Comparison of ENCODE assay signal across 19 cellular contexts in genomic region chr19:14830702-14831101, GRCh38. TPM values are rescaled to one million over a fixed set of nuclear protein-coding genes. Genes with fewer than 3 reads are reported as not detected.
"Had no signal": no experiment of that assay in that cellular context is flagged by ENCODE, and none has a peak within 500 bp of the region (broad histone marks: within the 10 kb centered on the region; RNA-seq: fewer than 3 reads in every experiment).

No MANE protein-coding gene starts in this region.

- H3K4me1 ChIP-seq: heart left ventricle had no signal

- H3K4me3 ChIP-seq: heart left ventricle, ovary had no signal

- H3K4me3 Mint-ChIP-seq: activated naive CD8-positive, alpha-beta T cell treated with anti-CD3 and anti-CD28 coated beads, Interleukin-2, amount 10 ng/mL, durations not matched to agents 7 days and 5 days; activated T-helper 1 cell treated with anti-CD3 and anti-CD28 coated beads, Interleukin-12 subunit alpha, Interleukin-12 subunit beta, Interleukin-2, Interleukin-4 antibody, amounts not matched to agents 30 ng/mL and 10 ng/mL and 1 ng/mL, durations not matched to agents 14 hours and 24 hours and 36 hours; central memory CD8-positive, alpha-beta T cell; T-helper 1 cell treated with Interleukin-12 subunit alpha and Interleukin-12 subunit beta and Interleukin-4 antibody, amounts not matched to agents 30 μg/mL and 1 μg/mL, for 36 hours had no signal

- H3K36me3 Mint-ChIP-seq: activated naive CD8-positive, alpha-beta T cell treated with anti-CD3 and anti-CD28 coated beads, Interleukin-2, amount 10 ng/mL, durations not matched to agents 7 days and 5 days had no signal

- H3K9me3 Mint-ChIP-seq: activated naive CD8-positive, alpha-beta T cell treated with anti-CD3 and anti-CD28 coated beads, Interleukin-2, amount 10 ng/mL, durations not matched to agents 7 days and 5 days; activated T-helper 1 cell treated with anti-CD3 and anti-CD28 coated beads, Interleukin-12 subunit alpha, Interleukin-12 subunit beta, Interleukin-2, Interleukin-4 antibody, amounts not matched to agents 30 ng/mL and 10 ng/mL and 1 ng/mL, durations not matched to agents 14 hours and 24 hours and 36 hours; central memory CD8-positive, alpha-beta T cell; T-helper 1 cell treated with Interleukin-12 subunit alpha and Interleukin-12 subunit beta and Interleukin-4 antibody, amounts not matched to agents 30 μg/mL and 1 μg/mL, for 36 hours had no signal

- H3K27ac ChIP-seq: brain microvascular endothelial cell, foreskin keratinocyte, heart left ventricle, ovary had no signal

- H3K27me3 ChIP-seq: brain microvascular endothelial cell, foreskin keratinocyte, ovary had no signal

- H3K9me3 ChIP-seq: heart left ventricle, ovary had no signal

- H3K4me1 Mint-ChIP-seq: activated naive CD8-positive, alpha-beta T cell treated with anti-CD3 and anti-CD28 coated beads, Interleukin-2, amount 10 ng/mL, durations not matched to agents 7 days and 5 days; central memory CD8-positive, alpha-beta T cell had no signal

- H3K27ac Mint-ChIP-seq: activated naive CD8-positive, alpha-beta T cell treated with anti-CD3 and anti-CD28 coated beads, Interleukin-2, amount 10 ng/mL, durations not matched to agents 7 days and 5 days; activated T-helper 1 cell treated with anti-CD3 and anti-CD28 coated beads, Interleukin-12 subunit alpha, Interleukin-12 subunit beta, Interleukin-2, Interleukin-4 antibody, amounts not matched to agents 30 ng/mL and 10 ng/mL and 1 ng/mL, durations not matched to agents 14 hours and 24 hours and 36 hours; T-helper 1 cell treated with Interleukin-12 subunit alpha and Interleukin-12 subunit beta and Interleukin-4 antibody, amounts not matched to agents 30 μg/mL and 1 μg/mL, for 36 hours had no signal

- H3K36me3 ChIP-seq: brain microvascular endothelial cell, heart left ventricle, ovary had no signal

- DNase-seq: activated CD4-positive, alpha-beta T cell treated with anti-CD3 and anti-CD28 coated beads, Interleukin-2, amount 50 U/mL, for 1 hour; activated CD8-positive, alpha-beta memory T cell treated with anti-CD3 and anti-CD28 coated beads for 24 hours; activated naive CD8-positive, alpha-beta T cell treated with anti-CD3 and anti-CD28 coated beads, Interleukin-2, amount 10 ng/mL, durations not matched to agents 7 days and 5 days; anterior cingulate cortex; brain microvascular endothelial cell; cortex of kidney; effector CD8-positive, alpha-beta T cell; foreskin keratinocyte; heart left ventricle; ovary; stimulated activated CD4-positive, alpha-beta T cell treated with anti-CD3 and anti-CD28 coated beads, Interleukin-1b, Interleukin-23, amount 100 ng/mL, for 48 hours had no signal

- ATAC-seq: activated CD4-positive, CD25-positive, alpha-beta regulatory T cell treated with anti-CD3 and anti-CD28 coated beads, Interleukin-2, amount 50 U/mL, for 24 hours; foreskin keratinocyte; heart left ventricle; left lobe of liver had no signal

RNA-seq across cellular contexts. Expression of gene OR7A5, which starts 4.3 kb away (rescaled TPM):
- total RNA-seq: activated naive CD8-positive, alpha-beta T cell treated with anti-CD3 and anti-CD28 coated beads, Interleukin-2, amount 10 ng/mL, durations not matched to agents 7 days and 5 days; activated T-helper 1 cell treated with anti-CD3 and anti-CD28 coated beads, Interleukin-12 subunit alpha, Interleukin-12 subunit beta, Interleukin-2, Interleukin-4 antibody, amounts not matched to agents 30 ng/mL and 10 ng/mL and 1 ng/mL, durations not matched to agents 14 hours and 24 hours and 36 hours; endothelial cell of umbilical vein; foreskin keratinocyte; heart left ventricle; left lobe of liver; lung microvascular endothelial cell had no signal
- polyA plus RNA-seq: endothelial cell of umbilical vein, foreskin keratinocyte, heart left ventricle, ovary had no signal

RNA-seq across cellular contexts. Expression of gene OR7C1, which starts 4.3 kb away (rescaled TPM):
- total RNA-seq: activated naive CD8-positive, alpha-beta T cell treated with anti-CD3 and anti-CD28 coated beads, Interleukin-2, amount 10 ng/mL, durations not matched to agents 7 days and 5 days; activated T-helper 1 cell treated with anti-CD3 and anti-CD28 coated beads, Interleukin-12 subunit alpha, Interleukin-12 subunit beta, Interleukin-2, Interleukin-4 antibody, amounts not matched to agents 30 ng/mL and 10 ng/mL and 1 ng/mL, durations not matched to agents 14 hours and 24 hours and 36 hours; endothelial cell of umbilical vein; foreskin keratinocyte; left lobe of liver; lung microvascular endothelial cell had no signal
- polyA plus RNA-seq: endothelial cell of umbilical vein, foreskin keratinocyte, heart left ventricle had no signal

RNA-seq across cellular contexts. Expression of gene OR7A10, which starts 18.0 kb away (rescaled TPM):
- total RNA-seq: activated naive CD8-positive, alpha-beta T cell treated with anti-CD3 and anti-CD28 coated beads, Interleukin-2, amount 10 ng/mL, durations not matched to agents 7 days and 5 days; activated T-helper 1 cell treated with anti-CD3 and anti-CD28 coated beads, Interleukin-12 subunit alpha, Interleukin-12 subunit beta, Interleukin-2, Interleukin-4 antibody, amounts not matched to agents 30 ng/mL and 10 ng/mL and 1 ng/mL, durations not matched to agents 14 hours and 24 hours and 36 hours; endothelial cell of umbilical vein; foreskin keratinocyte; heart left ventricle; left lobe of liver; lung microvascular endothelial cell; ovary had no signal
- polyA plus RNA-seq: endothelial cell of umbilical vein, foreskin keratinocyte, heart left ventricle, ovary, thymus had no signal

RNA-seq across cellular contexts. Expression of gene ADGRE2, which starts 52.3 kb away (rescaled TPM):
- total RNA-seq: endothelial cell of umbilical vein had no signal
- polyA plus RNA-seq: endothelial cell of umbilical vein had no signal

RNA-seq across cellular contexts. Expression of gene OR7A17, which starts 55.2 kb away (rescaled TPM):
- total RNA-seq: activated naive CD8-positive, alpha-beta T cell treated with anti-CD3 and anti-CD28 coated beads, Interleukin-2, amount 10 ng/mL, durations not matched to agents 7 days and 5 days; activated T-helper 1 cell treated with anti-CD3 and anti-CD28 coated beads, Interleukin-12 subunit alpha, Interleukin-12 subunit beta, Interleukin-2, Interleukin-4 antibody, amounts not matched to agents 30 ng/mL and 10 ng/mL and 1 ng/mL, durations not matched to agents 14 hours and 24 hours and 36 hours; endothelial cell of umbilical vein; foreskin keratinocyte; heart left ventricle; left lobe of liver; lung microvascular endothelial cell; ovary had no signal
- polyA plus RNA-seq: endothelial cell of umbilical vein, foreskin keratinocyte, heart left ventricle, ovary, thymus had no signal
